In the genomic region with DNA sequence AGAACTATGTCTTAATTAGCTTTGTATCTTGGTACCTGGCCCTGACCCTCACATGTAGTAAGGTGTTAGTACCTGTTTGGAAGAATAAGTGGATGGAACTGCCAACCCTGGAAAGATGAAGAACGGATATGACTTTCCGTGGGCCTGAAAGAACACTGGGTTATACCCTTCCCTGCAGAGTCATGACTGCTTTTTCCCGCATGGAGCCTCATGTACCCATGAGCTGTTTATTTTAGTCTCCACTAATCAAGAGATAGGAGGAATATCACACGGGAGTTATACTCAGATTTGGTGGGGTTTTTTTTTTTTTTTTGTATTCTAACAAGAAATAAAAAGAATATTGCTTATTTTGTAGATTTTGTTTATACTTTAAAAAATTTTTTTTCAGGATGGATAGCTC, we compare ENCODE assay signal across 1 cellular context.
TF ChIP-seq lines count a peak whose summit lies in the region.

No MANE protein-coding gene starts in this region.

TF ChIP-seq in HepG2, 621 proteins besides CTCF, POLR2A, EP300 and RAD21:
- TF ChIP-seq ZNF75D (CRISPR knock-in tag; IDR thresholded peaks at IDR 0.05; ENCODE audit: borderline replicate concordance) (no peak), NFYB (CRISPR knock-in tag; IDR thresholded peaks at IDR 0.05) (no peak), ZNF234 (CRISPR knock-in tag; conservative IDR thresholded peaks at IDR 0.05) (no peak), ZNF747 (CRISPR knock-in tag; IDR thresholded peaks at IDR 0.05; ENCODE audit: borderline replicate concordance) (no peak), HNF4A (CRISPR knock-in tag; IDR thresholded peaks at IDR 0.05) (no peak), ZSCAN12 (CRISPR knock-in tag; IDR thresholded peaks at IDR 0.05) (no peak), TBX2 (CRISPR knock-in tag; IDR thresholded peaks at IDR 0.05; ENCODE audit: borderline replicate concordance) (no peak), ZNF556 (CRISPR knock-in tag; IDR thresholded peaks at IDR 0.05; ENCODE audit: borderline replicate concordance) (no peak), ZNF776 (CRISPR knock-in tag; IDR thresholded peaks at IDR 0.05) (no peak), ZNF230 (CRISPR knock-in tag; IDR thresholded peaks at IDR 0.05) (no peak), ZNF7 (CRISPR knock-in tag; IDR thresholded peaks at IDR 0.05) (no peak), ZNF713 (CRISPR knock-in tag; IDR thresholded peaks at IDR 0.05) (no peak)
- TF ChIP-seq, protein P1, sequence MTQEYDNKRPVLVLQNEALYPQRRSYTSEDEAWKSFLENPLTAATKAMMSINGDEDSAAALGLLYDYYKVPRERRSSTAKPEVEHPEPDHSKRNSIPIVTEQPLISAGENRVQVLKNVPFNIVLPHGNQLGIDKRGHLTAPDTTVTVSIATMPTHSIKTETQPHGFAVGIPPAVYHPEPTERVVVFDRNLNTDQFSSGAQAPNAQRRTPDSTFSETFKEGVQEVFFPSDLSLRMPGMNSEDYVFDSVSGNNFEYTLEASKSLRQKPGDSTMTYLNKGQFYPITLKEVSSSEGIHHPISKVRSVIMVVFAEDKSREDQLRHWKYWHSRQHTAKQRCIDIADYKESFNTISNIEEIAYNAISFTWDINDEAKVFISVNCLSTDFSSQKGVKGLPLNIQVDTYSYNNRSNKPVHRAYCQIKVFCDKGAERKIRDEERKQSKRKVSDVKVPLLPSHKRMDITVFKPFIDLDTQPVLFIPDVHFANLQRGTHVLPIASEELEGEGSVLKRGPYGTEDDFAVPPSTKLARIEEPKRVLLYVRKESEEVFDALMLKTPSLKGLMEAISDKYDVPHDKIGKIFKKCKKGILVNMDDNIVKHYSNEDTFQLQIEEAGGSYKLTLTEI (CRISPR knock-in tag; conservative IDR thresholded peaks at IDR 0.05), result no peak
- TF ChIP-seq, protein P2, sequence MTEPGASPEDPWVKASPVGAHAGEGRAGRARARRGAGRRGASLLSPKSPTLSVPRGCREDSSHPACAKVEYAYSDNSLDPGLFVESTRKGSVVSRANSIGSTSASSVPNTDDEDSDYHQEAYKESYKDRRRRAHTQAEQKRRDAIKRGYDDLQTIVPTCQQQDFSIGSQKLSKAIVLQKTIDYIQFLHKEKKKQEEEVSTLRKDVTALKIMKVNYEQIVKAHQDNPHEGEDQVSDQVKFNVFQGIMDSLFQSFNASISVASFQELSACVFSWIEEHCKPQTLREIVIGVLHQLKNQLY (CRISPR knock-in tag; IDR thresholded peaks at IDR 0.05), result no peak
- TF ChIP-seq, protein P3, sequence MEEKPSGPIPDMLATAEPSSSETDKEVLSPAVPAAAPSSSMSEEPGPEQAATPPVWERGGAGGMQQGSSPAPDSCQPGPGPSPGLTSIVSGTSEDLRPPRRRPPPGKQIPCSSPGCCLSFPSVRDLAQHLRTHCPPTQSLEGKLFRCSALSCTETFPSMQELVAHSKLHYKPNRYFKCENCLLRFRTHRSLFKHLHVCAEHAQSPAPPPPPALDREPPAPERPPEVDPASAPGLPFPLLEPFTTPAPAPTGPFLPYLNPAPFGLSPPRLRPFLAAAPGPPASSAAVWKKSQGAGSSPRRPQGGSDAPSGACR (CRISPR knock-in tag; IDR thresholded peaks at IDR 0.05), result no peak
- TF ChIP-seq, protein P4, sequence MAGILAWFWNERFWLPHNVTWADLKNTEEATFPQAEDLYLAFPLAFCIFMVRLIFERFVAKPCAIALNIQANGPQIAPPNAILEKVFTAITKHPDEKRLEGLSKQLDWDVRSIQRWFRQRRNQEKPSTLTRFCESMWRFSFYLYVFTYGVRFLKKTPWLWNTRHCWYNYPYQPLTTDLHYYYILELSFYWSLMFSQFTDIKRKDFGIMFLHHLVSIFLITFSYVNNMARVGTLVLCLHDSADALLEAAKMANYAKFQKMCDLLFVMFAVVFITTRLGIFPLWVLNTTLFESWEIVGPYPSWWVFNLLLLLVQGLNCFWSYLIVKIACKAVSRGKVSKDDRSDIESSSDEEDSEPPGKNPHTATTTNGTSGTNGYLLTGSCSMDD (CRISPR knock-in tag; IDR thresholded peaks at IDR 0.05), result no peak
- TF ChIP-seq, protein P5, sequence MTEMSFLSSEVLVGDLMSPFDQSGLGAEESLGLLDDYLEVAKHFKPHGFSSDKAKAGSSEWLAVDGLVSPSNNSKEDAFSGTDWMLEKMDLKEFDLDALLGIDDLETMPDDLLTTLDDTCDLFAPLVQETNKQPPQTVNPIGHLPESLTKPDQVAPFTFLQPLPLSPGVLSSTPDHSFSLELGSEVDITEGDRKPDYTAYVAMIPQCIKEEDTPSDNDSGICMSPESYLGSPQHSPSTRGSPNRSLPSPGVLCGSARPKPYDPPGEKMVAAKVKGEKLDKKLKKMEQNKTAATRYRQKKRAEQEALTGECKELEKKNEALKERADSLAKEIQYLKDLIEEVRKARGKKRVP (CRISPR knock-in tag; IDR thresholded peaks at IDR 0.05), result no peak
